1 cellular context compared by ENCODE assay signal in the genomic region with DNA sequence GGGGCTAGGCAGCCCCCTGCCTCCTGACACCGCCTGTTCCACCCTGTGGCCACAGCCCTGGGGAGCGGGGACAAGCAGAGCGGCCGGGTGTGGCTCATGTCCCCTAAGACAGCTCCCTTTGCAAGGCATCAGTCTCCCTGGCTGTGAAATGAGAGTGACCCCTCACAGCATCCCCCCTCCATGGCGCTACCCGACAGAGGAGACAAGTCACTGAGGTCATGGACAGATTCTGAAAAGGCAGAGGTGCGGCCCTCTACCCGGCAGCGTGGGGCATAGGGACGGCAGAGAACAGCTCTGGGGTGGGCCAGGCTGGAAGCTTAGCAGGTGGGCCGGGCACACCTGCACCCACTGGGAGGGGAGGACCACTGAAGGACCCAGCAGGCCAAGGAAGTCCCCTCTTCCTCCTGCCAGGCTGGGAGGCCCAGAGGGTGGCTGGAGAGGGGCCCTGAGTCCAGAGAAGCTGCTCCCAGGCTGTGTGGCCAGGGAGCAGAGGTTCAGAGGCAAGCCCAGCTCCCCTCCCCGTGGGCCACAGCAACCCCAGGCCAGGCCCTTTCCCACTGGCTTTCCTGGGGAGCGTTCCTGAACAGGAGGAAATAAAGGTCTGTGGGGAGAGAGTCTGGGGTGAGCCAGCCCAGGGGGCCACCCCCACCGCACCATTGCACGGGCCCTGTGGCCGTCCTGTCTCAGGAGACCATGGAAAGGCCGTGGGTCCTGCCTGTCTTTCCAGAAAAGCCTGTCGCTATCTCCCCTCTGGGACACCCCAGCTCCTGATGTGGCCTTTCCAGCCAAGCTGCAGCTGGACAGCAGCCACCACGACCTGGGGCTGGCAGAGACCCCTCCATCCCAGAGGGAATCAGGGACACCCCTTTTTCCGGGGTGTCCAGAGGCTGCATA.
TF ChIP-seq lines count a peak whose summit lies in the region.

No MANE protein-coding gene starts in this region.

TF ChIP-seq in GM23338, 12 proteins besides CTCF, POLR2A, EP300 and RAD21:
- TF ChIP-seq, protein P1, sequence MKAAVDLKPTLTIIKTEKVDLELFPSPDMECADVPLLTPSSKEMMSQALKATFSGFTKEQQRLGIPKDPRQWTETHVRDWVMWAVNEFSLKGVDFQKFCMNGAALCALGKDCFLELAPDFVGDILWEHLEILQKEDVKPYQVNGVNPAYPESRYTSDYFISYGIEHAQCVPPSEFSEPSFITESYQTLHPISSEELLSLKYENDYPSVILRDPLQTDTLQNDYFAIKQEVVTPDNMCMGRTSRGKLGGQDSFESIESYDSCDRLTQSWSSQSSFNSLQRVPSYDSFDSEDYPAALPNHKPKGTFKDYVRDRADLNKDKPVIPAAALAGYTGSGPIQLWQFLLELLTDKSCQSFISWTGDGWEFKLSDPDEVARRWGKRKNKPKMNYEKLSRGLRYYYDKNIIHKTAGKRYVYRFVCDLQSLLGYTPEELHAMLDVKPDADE (IDR thresholded peaks at IDR 0.05), result no peak
- TF ChIP-seq, protein P2, sequence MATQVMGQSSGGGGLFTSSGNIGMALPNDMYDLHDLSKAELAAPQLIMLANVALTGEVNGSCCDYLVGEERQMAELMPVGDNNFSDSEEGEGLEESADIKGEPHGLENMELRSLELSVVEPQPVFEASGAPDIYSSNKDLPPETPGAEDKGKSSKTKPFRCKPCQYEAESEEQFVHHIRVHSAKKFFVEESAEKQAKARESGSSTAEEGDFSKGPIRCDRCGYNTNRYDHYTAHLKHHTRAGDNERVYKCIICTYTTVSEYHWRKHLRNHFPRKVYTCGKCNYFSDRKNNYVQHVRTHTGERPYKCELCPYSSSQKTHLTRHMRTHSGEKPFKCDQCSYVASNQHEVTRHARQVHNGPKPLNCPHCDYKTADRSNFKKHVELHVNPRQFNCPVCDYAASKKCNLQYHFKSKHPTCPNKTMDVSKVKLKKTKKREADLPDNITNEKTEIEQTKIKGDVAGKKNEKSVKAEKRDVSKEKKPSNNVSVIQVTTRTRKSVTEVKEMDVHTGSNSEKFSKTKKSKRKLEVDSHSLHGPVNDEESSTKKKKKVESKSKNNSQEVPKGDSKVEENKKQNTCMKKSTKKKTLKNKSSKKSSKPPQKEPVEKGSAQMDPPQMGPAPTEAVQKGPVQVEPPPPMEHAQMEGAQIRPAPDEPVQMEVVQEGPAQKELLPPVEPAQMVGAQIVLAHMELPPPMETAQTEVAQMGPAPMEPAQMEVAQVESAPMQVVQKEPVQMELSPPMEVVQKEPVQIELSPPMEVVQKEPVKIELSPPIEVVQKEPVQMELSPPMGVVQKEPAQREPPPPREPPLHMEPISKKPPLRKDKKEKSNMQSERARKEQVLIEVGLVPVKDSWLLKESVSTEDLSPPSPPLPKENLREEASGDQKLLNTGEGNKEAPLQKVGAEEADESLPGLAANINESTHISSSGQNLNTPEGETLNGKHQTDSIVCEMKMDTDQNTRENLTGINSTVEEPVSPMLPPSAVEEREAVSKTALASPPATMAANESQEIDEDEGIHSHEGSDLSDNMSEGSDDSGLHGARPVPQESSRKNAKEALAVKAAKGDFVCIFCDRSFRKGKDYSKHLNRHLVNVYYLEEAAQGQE (IDR thresholded peaks at IDR 0.05; ENCODE audit: unreplicated experiment), result no peak
- TF ChIP-seq ZNF114 (CRISPR knock-in tag; IDR thresholded peaks at IDR 0.05), result no peak
- no peak for TF ChIP-seq STAT1 (IDR thresholded peaks at IDR 0.05; ENCODE audit: unreplicated experiment)
- no peak for TF ChIP-seq JUNB (IDR thresholded peaks at IDR 0.05; ENCODE audit: unreplicated experiment)
- TF ChIP-seq NANOG (IDR thresholded peaks at IDR 0.05; ENCODE audit: borderline replicate concordance), result no peak
- no peak for TF ChIP-seq EZH2phosphoT487 (IDR thresholded peaks at IDR 0.05; ENCODE audit: unreplicated experiment)
- no peak for TF ChIP-seq CREB1 (CRISPR knock-in tag; IDR thresholded peaks at IDR 0.05; ENCODE audit: low read depth)
- TF ChIP-seq EZH2 (IDR thresholded peaks at IDR 0.05; ENCODE audit: low read depth, unreplicated experiment), result no peak
- no peak for TF ChIP-seq POLR2AphosphoS5 (IDR thresholded peaks at IDR 0.05; ENCODE audit: low read depth)
- TF ChIP-seq, protein P3, sequence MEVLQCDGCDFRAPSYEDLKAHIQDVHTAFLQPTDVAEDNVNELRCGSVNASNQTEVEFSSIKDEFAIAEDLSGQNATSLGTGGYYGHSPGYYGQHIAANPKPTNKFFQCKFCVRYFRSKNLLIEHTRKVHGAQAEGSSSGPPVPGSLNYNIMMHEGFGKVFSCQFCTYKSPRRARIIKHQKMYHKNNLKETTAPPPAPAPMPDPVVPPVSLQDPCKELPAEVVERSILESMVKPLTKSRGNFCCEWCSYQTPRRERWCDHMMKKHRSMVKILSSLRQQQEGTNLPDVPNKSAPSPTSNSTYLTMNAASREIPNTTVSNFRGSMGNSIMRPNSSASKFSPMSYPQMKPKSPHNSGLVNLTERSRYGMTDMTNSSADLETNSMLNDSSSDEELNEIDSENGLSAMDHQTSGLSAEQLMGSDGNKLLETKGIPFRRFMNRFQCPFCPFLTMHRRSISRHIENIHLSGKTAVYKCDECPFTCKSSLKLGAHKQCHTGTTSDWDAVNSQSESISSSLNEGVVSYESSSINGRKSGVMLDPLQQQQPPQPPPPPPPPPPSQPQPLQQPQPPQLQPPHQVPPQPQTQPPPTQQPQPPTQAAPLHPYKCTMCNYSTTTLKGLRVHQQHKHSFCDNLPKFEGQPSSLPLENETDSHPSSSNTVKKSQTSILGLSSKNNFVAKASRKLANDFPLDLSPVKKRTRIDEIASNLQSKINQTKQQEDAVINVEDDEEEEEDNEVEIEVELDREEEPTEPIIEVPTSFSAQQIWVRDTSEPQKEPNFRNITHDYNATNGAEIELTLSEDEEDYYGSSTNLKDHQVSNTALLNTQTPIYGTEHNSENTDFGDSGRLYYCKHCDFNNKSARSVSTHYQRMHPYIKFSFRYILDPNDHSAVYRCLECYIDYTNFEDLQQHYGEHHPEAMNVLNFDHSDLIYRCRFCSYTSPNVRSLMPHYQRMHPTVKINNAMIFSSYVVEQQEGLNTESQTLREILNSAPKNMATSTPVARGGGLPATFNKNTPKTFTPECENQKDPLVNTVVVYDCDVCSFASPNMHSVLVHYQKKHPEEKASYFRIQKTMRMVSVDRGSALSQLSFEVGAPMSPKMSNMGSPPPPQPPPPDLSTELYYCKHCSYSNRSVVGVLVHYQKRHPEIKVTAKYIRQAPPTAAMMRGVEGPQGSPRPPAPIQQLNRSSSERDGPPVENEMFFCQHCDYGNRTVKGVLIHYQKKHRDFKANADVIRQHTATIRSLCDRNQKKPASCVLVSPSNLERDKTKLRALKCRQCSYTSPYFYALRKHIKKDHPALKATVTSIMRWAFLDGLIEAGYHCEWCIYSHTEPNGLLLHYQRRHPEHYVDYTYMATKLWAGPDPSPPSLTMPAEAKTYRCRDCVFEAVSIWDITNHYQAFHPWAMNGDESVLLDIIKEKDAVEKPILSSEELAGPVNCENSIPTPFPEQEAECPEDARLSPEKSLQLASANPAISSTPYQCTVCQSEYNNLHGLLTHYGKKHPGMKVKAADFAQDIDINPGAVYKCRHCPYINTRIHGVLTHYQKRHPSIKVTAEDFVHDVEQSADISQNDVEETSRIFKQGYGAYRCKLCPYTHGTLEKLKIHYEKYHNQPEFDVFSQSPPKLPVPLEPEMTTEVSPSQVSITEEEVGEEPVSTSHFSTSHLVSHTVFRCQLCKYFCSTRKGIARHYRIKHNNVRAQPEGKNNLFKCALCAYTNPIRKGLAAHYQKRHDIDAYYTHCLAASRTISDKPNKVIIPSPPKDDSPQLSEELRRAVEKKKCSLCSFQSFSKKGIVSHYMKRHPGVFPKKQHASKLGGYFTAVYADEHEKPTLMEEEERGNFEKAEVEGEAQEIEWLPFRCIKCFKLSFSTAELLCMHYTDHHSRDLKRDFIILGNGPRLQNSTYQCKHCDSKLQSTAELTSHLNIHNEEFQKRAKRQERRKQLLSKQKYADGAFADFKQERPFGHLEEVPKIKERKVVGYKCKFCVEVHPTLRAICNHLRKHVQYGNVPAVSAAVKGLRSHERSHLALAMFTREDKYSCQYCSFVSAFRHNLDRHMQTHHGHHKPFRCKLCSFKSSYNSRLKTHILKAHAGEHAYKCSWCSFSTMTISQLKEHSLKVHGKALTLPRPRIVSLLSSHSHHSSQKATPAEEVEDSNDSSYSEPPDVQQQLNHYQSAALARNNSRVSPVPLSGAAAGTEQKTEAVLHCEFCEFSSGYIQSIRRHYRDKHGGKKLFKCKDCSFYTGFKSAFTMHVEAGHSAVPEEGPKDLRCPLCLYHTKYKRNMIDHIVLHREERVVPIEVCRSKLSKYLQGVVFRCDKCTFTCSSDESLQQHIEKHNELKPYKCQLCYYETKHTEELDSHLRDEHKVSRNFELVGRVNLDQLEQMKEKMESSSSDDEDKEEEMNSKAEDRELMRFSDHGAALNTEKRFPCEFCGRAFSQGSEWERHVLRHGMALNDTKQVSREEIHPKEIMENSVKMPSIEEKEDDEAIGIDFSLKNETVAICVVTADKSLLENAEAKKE (CRISPR knock-in tag; IDR thresholded peaks at IDR 0.05), result no peak
- TF ChIP-seq ZNF331 (CRISPR knock-in tag; IDR thresholded peaks at IDR 0.05; ENCODE audit: low read depth), result no peak
